Comparison of ENCODE assay signal across 10 cellular contexts in genomic region chr15:57118013-57118799, GRCh38.
A peak's percentile ranks its signal among the peaks of the same experiment; 100 is the strongest.
DNase-seq lines count a peak whose midpoint lies in the region; ATAC-seq and TF ChIP-seq lines count a peak whose summit lies in the region.
"Had no signal": no experiment of that assay in that cellular context is flagged by ENCODE, and none has a peak within 500 bp of the region (broad histone marks: within the 10 kb centered on the region; RNA-seq: fewer than 3 reads in every experiment).

No MANE protein-coding gene starts in this region.

- H3K9me3 ChIP-seq in IMR-90 (ENCODE audit: control insufficient read depth, insufficient read depth, low read length) (no peaks in the 10 kb centered on the region), uterus (no peaks in the 10 kb centered on the region)
- H3K9me3 ChIP-seq: MG63 had no signal

- peaks cover 46 to 63% of the 10 kb centered on the region in 2 experiments for H3K79me1 ChIP-seq in IMR-90 (ENCODE audit: low read depth in 1 of 2, low read length in 2 of 2)

- no peak overlapping the region for H2BK15ac ChIP-seq in IMR-90 (ENCODE audit: low read depth, low read length)

- H3K36me3 ChIP-seq in IMR-90 (ENCODE audit: control insufficient read depth, insufficient read depth, low read length): no peaks in the 10 kb centered on the region
- no peaks in the 10 kb centered on the region for H3K36me3 ChIP-seq in uterus
- H3K36me3 ChIP-seq: MG63 had no signal

- H3K56ac ChIP-seq in IMR-90 (ENCODE audit: extremely low read depth, insufficient read depth, low read length): no peak overlapping the region

- no peak overlapping the region for H4K5ac ChIP-seq in IMR-90 (ENCODE audit: low read depth, low read length)

- H3K4me3 ChIP-seq in IMR-90 (ENCODE audit: insufficient read depth, low read depth, low read length): no peak overlapping the region
- no peak overlapping the region for H3K4me3 ChIP-seq in uterus
- H3K4me3 ChIP-seq: MG63 had no signal

- no peak overlapping the region for H3K14ac ChIP-seq in IMR-90 (replicated peaks; ENCODE audit: low read depth, low read length)

- H4K8ac ChIP-seq in IMR-90 (ENCODE audit: low read depth in 2 of 2, low read length in 2 of 2): no peak overlapping the region

- TF ChIP-seq CTCF in IMR-90 (conservative IDR thresholded peaks at IDR 0.05; ENCODE audit: low read depth, low read length) (no peak), brain (conservative IDR thresholded peaks at IDR 0.05) (no peak), GM10248 (IDR thresholded peaks at IDR 0.05; ENCODE audit: control extremely low read depth, extremely low read depth, low read depth, missing control alignments) (no peak), uterus (IDR thresholded peaks at IDR 0.05) (no peak)

- H3K27ac Mint-ChIP-seq in brain: peak overlapping the region in 3 of 5 experiments; percentile 59 to 69 (median 62)

- H3K36me3 Mint-ChIP-seq in brain: peaks cover 4% of the 10 kb centered on the region

- H3K4me2 ChIP-seq in IMR-90 (ENCODE audit: low read depth, low read length): peak overlapping the region; percentile 20; the same call in 1 of the 2 replicates

- POLR2A ChIA-PET in IMR-90 (lab: Charles Lee; ENCODE audit: unreplicated experiment) (no interaction called here), GM10248 (lab: Yijun Ruan, JAX) (no interaction called here)

- no peak for TF ChIP-seq RAD21 in IMR-90 (IDR thresholded peaks at IDR 0.05; ENCODE audit: low read length)

- no peaks in the 10 kb centered on the region for H3K9me3 Mint-ChIP-seq in brain

- no peak overlapping the region for H4K91ac ChIP-seq in IMR-90 (ENCODE audit: insufficient read depth, low read depth, low read length)

- no TSS peak for BruUV-seq in IMR-90 (replicated peaks; lab: Mats Ljungman, UMichigan)

- no peak overlapping the region for H2AFZ ChIP-seq in IMR-90 (replicated peaks; ENCODE audit: low read length, poor library complexity)

- H3K27ac ChIP-seq in IMR-90 (ENCODE audit: insufficient read depth, low read length): no peak overlapping the region
- no peak overlapping the region for H3K27ac ChIP-seq in uterus

- no peak overlapping the region; the same call in 1 of the 2 replicates for H2AK5ac ChIP-seq in IMR-90 (ENCODE audit: low read depth, low read length)

- CTCF ChIA-PET in IMR-90 (lab: Yijun Ruan, JAX) (interaction anchor here (1.1 kb wide), 1 partner anchor 188 kb away, joined by 4 read pairs; no protein-coding TSS in a partner anchor), GM10248 (lab: Yijun Ruan, JAX) (interaction anchor here (1.0 to 2.5 kb wide), 4 partner anchors 12 to 188 kb away, joined by 3 to 12 read pairs (median 5); no protein-coding TSS in a partner anchor)

- H3K23ac ChIP-seq in IMR-90 (ENCODE audit: low read depth, low read length): no peak overlapping the region

- no peak overlapping the region for H3K9ac ChIP-seq in IMR-90 (ENCODE audit: low read depth, low read length)

- in situ Hi-C loops in Caki2 (cut with HindIII; ENCODE audit: low pct_unique_long_range_greater_than_20kb, low sequenced_read_pairs): no loop called here
- in situ Hi-C loops in IMR-90 (cut with MboI; ENCODE audit: low sequenced_read_pairs): no loop called here

- no CpG with 5 or more reads among the region's 2 CpGs for WGBS in IMR-90 (ENCODE audit: extremely low coverage in 2 of 2, insufficient read length in 1 of 2), 2 experiments

- ATAC-seq in IMR-90 (ENCODE audit: low read depth): peak; percentile 50; the same call in 1 of the 2 replicates
- ATAC-seq: activated CD4-positive, CD25-positive, alpha-beta regulatory T cell treated with anti-CD3 and anti-CD28 coated beads, Interleukin-2, amount 50 U/mL, for 24 hours had no signal

- no peak for TF ChIP-seq POLR2A in IMR-90 (IDR thresholded peaks at IDR 0.05; ENCODE audit: low read depth, low read length)
- no peak for TF ChIP-seq POLR2A in uterus (IDR thresholded peaks at IDR 0.05)

- no peak overlapping the region for H3K4ac ChIP-seq in IMR-90 (ENCODE audit: low read depth, low read length)

- H2BK120ac ChIP-seq in IMR-90 (ENCODE audit: low read depth, low read length): no peak overlapping the region

- no peak overlapping the region for H2BK20ac ChIP-seq in IMR-90 (ENCODE audit: low read depth, low read length)

- peak overlapping the region in 1 of 5 experiments; percentile 13 for H3K4me3 Mint-ChIP-seq in brain

- H3K18ac ChIP-seq in IMR-90 (ENCODE audit: low read depth, low read length): no peak overlapping the region

- peaks cover 9% of the 10 kb centered on the region for H4K20me1 ChIP-seq in IMR-90 (ENCODE audit: insufficient read depth, low read length)

- DNase-seq in Caki2 (ENCODE audit: low read depth) (peak; percentile 47), IMR-90 (peak; percentile 31), medulla oblongata (ENCODE audit: extremely low spot score) (peak; percentile 58), GM10248 (ENCODE audit: extremely low spot score) (no peak), NCI-H146 (lab: John Stamatoyannopoulos, UW) (no peak), DMS153 treated with DMSO at 0.1 percent for 48 hours (lab: John Stamatoyannopoulos, UW; ENCODE audit: unreplicated experiment) (no peak), uterus (no peak)
- DNase-seq: MG63 had no signal

- intact Hi-C loops in IMR-90 (cut with micrococcal nuclease) (no loop called here), uterus (cut with DNase I; ENCODE audit: low total_unique reads) (no loop called here)

- no peaks in the 10 kb centered on the region for H3K27me3 ChIP-seq in IMR-90 (ENCODE audit: control insufficient read depth, insufficient read depth, low read length)
- H3K27me3 ChIP-seq in uterus: no peaks in the 10 kb centered on the region
- H3K27me3 ChIP-seq: MG63 had no signal

- no peaks in the 10 kb centered on the region for H3K27me3 Mint-ChIP-seq in brain

- no peak overlapping the region for H2AK9ac ChIP-seq in IMR-90 (replicated peaks; ENCODE audit: low read depth, low read length, poor library complexity)

- peaks cover 8% of the 10 kb centered on the region for H3K9me1 ChIP-seq in IMR-90 (ENCODE audit: insufficient read depth, low read length)

- H2BK5ac ChIP-seq in IMR-90 (ENCODE audit: low read depth, low read length, poor library complexity, severe bottlenecking): no peak overlapping the region

- peaks cover 77% of the 10 kb centered on the region for H3K4me1 Mint-ChIP-seq in brain

- dilution Hi-C loops in IMR-90 (cut with HindIII; ENCODE audit: low sequenced_read_pairs, unreplicated experiment): no loop called here

- H3K4me1 ChIP-seq in IMR-90 (ENCODE audit: control insufficient read depth, insufficient read depth, low read length) (peaks cover 3% of the 10 kb centered on the region; the same call in 1 of the 2 replicates), uterus (peaks cover 0 to 4% of the 10 kb centered on the region in 2 donors)

TF ChIP-seq in IMR-90, 13 proteins besides CTCF, POLR2A, EP300 and RAD21:
- TF ChIP-seq, protein P1, sequence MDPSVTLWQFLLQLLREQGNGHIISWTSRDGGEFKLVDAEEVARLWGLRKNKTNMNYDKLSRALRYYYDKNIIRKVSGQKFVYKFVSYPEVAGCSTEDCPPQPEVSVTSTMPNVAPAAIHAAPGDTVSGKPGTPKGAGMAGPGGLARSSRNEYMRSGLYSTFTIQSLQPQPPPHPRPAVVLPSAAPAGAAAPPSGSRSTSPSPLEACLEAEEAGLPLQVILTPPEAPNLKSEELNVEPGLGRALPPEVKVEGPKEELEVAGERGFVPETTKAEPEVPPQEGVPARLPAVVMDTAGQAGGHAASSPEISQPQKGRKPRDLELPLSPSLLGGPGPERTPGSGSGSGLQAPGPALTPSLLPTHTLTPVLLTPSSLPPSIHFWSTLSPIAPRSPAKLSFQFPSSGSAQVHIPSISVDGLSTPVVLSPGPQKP (IDR thresholded peaks at IDR 0.05; ENCODE audit: borderline replicate concordance, low read depth, low read length): no peak
- TF ChIP-seq CHD1 (IDR thresholded peaks at IDR 0.05; ENCODE audit: low read depth, low read length) (no peak), MAFK (IDR thresholded peaks at IDR 0.05; ENCODE audit: low read depth, low read length) (no peak), MXI1 (IDR thresholded peaks at IDR 0.05; ENCODE audit: borderline replicate concordance, low read depth, low read length) (no peak), MAZ (IDR thresholded peaks at IDR 0.05; ENCODE audit: borderline replicate concordance, low read depth, low read length) (no peak)

Comparison
In these comparisons a context has a peak if more than half of its experiments do, and no peak if none do; other contexts are left out.
1. DNase-seq: peak in Caki2 (single experiment), IMR-90 (single experiment) and medulla oblongata (single experiment); none in GM10248 (single experiment), NCI-H146 (single experiment), DMS153 treated with DMSO at 0.1 percent for 48 hours (single experiment) and uterus (0 of 2).